In genomic region chr4:118883861-118884260, GRCh38 we compare ENCODE assay signal across 1 cellular context.
TF ChIP-seq lines count a peak whose summit lies in the region.

No MANE protein-coding gene starts in this region.

TF ChIP-seq in GM12878, 131 proteins besides CTCF, POLR2A, EP300 and RAD21:
- TF ChIP-seq ZNF207 (IDR thresholded peaks at IDR 0.05; ENCODE audit: borderline replicate concordance) (no peak), MXI1 (IDR thresholded peaks at IDR 0.05; ENCODE audit: low read depth, low read length) (no peak), PRDM15 (CRISPR knock-in tag; IDR thresholded peaks at IDR 0.05) (no peak), BCLAF1 (IDR thresholded peaks at IDR 0.05) (no peak), MEF2B (IDR thresholded peaks at IDR 0.05; ENCODE audit: partially characterized antibody, poor library complexity, severe bottlenecking) (no peak), ZBTB33 (IDR thresholded peaks at IDR 0.05) (no peak), ZBTB4 (CRISPR knock-in tag; IDR thresholded peaks at IDR 0.05) (no peak), SMAD1 (IDR thresholded peaks at IDR 0.05; ENCODE audit: low read depth, partially characterized antibody) (no peak), USF2 (IDR thresholded peaks at IDR 0.05; ENCODE audit: borderline replicate concordance, low read depth, low read length) (no peak), NR2F1 (conservative IDR thresholded peaks at IDR 0.05) (no peak), NR2C1 (IDR thresholded peaks at IDR 0.05) (no peak), CEBPB (IDR thresholded peaks at IDR 0.05; ENCODE audit: borderline replicate concordance in 1 of 2, low read depth in 2 of 2, low read length in 2 of 2) (no peak), NFYA (IDR thresholded peaks at IDR 0.05; ENCODE audit: borderline replicate concordance, low read depth, low read length) (no peak), SUPT20H (IDR thresholded peaks at IDR 0.05; ENCODE audit: borderline replicate concordance, control insufficient read depth, low read depth, low read length) (no peak), FOS (IDR thresholded peaks at IDR 0.05; ENCODE audit: borderline replicate concordance, extremely low read depth, insufficient read length) (no peak), EED (IDR thresholded peaks at IDR 0.05; ENCODE audit: low read depth) (no peak), TCF7 (IDR thresholded peaks at IDR 0.05; ENCODE audit: borderline replicate concordance) (no peak)
TF ChIP-seq in GM12878: peak in this region for 0.
